8 cellular contexts compared by ENCODE assay signal in genomic region chr4:140150636-140150885, GRCh38. TPM values are rescaled to one million over a fixed set of nuclear protein-coding genes. Genes with fewer than 3 reads are reported as not detected.
DNase-seq lines count a peak whose midpoint lies in the region; ATAC-seq and TF ChIP-seq lines count a peak whose summit lies in the region.

No MANE protein-coding gene starts in this region.

- POLR2A ChIA-PET in Caco-2 (lab: Charles Lee): interaction anchor here (0.7 to 2.4 kb wide), 5 partner anchors 13 to 223 kb away, joined by 6 to 26 read pairs (median 7); partner anchors contain the start of gene SCOC
- POLR2A ChIA-PET in MCF 10A (lab: Yijun Ruan, JAX): interaction anchor here (0.6 to 5.1 kb wide), 37 partner anchors 9 to 1066 kb away, joined by 3 to 82 read pairs (median 5); partner anchors contain the start of genes MGST2, SCOC and SETD7

- H3K4me3 ChIP-seq in Caco-2 (ENCODE audit: low read depth, low read length) (peak overlapping the region; percentile 91), NB4 (ENCODE audit: low read depth, low read length) (peak overlapping the region; percentile 77), lung (peak overlapping the region; percentile 51), thoracic aorta (peak overlapping the region; percentile 89)

- TF ChIP-seq CTCF in Caco-2 (IDR thresholded peaks at IDR 0.05; ENCODE audit: insufficient read depth in 1 of 2, low read depth in 1 of 2, low read length in 1 of 2, severe bottlenecking in 1 of 2, unreplicated experiment in 1 of 2) (no peak), NB4 (IDR thresholded peaks at IDR 0.05; ENCODE audit: low read depth, low read length) (no peak), MCF 10A (IDR thresholded peaks at IDR 0.05; ENCODE audit: unreplicated experiment) (no peak), lung (IDR thresholded peaks at IDR 0.05; ENCODE audit: control extremely low read depth, extremely low read depth) (no peak), thoracic aorta (IDR thresholded peaks at IDR 0.05) (no peak)

- H3K9me3 Mint-ChIP-seq in Caco-2 (ENCODE audit: unreplicated experiment) (no peaks in the 10 kb centered on the region), MCF 10A (ENCODE audit: unreplicated experiment) (no peaks in the 10 kb centered on the region)

- no peaks in the 10 kb centered on the region for H3K27me3 ChIP-seq in Caco-2 (replicated peaks; ENCODE audit: control insufficient read depth, insufficient read depth, low read length)
- no peaks in the 10 kb centered on the region for H3K27me3 ChIP-seq in lung (ENCODE audit: control insufficient read depth, insufficient read depth)
- H3K27me3 ChIP-seq in thoracic aorta (replicated peaks; ENCODE audit: insufficient read depth): no peaks in the 10 kb centered on the region

- H3K9me3 ChIP-seq in Caco-2 (no peaks in the 10 kb centered on the region), lung (ENCODE audit: control insufficient read depth in 2 of 2, insufficient read depth in 1 of 2, low read length in 1 of 2) (no peaks in the 10 kb centered on the region), thoracic aorta (no peaks in the 10 kb centered on the region)

- H3K36me3 Mint-ChIP-seq in Caco-2 (ENCODE audit: insufficient read depth, unreplicated experiment): peaks cover 28% of the 10 kb centered on the region
- no peaks in the 10 kb centered on the region for H3K36me3 Mint-ChIP-seq in MCF 10A (ENCODE audit: insufficient read depth, unreplicated experiment)

- H3K27ac Mint-ChIP-seq in Caco-2 (ENCODE audit: unreplicated experiment): peak overlapping the region; percentile 97
- peak overlapping the region; percentile 86 for H3K27ac Mint-ChIP-seq in MCF 10A (ENCODE audit: low read depth, unreplicated experiment)

- CTCF ChIA-PET in Caco-2 (lab: Charles Lee): interaction anchor here (0.7 to 2.0 kb wide), 4 partner anchors 40 to 113 kb away, joined by 3 to 6 read pairs (median 5); no protein-coding TSS in a partner anchor
- CTCF ChIA-PET in MCF 10A (lab: Yijun Ruan, JAX): interaction anchor here (0.6 to 1.8 kb wide), 10 partner anchors 91 to 493 kb away, joined by 3 to 5 read pairs (median 4); no protein-coding TSS in a partner anchor

- H3K4me1 Mint-ChIP-seq in Caco-2 (ENCODE audit: low read depth, unreplicated experiment) (peaks cover 11% of the 10 kb centered on the region), MCF 10A (ENCODE audit: insufficient read depth, unreplicated experiment) (no peaks in the 10 kb centered on the region)

- H3K4me3 Mint-ChIP-seq in Caco-2 (ENCODE audit: unreplicated experiment) (peak overlapping the region; percentile 97), MCF 10A (ENCODE audit: unreplicated experiment) (peak overlapping the region; percentile 95)

- intact Hi-C loops in Caco-2 (cut with micrococcal nuclease; ENCODE audit: unreplicated experiment) (loop anchor here (1.0 to 5.0 kb wide), 6 partner anchors 66 to 483 kb away; partner anchors contain the start of gene MGST2), MCF 10A (cut with micrococcal nuclease) (loop anchor here (1.0 to 5.0 kb wide), 6 partner anchors 53 to 548 kb away; no protein-coding TSS in a partner anchor)

- no peaks in the 10 kb centered on the region for H3K27me3 Mint-ChIP-seq in Caco-2 (ENCODE audit: insufficient read depth, unreplicated experiment)
- no peaks in the 10 kb centered on the region for H3K27me3 Mint-ChIP-seq in MCF 10A (ENCODE audit: insufficient read depth, unreplicated experiment)

- H3K36me3 ChIP-seq in Caco-2 (ENCODE audit: control insufficient read depth, insufficient read depth, low read length) (no peaks in the 10 kb centered on the region), lung (ENCODE audit: control insufficient read depth in 2 of 2, insufficient read depth in 2 of 2, low read length in 2 of 2) (no peaks in the 10 kb centered on the region), thoracic aorta (no peaks in the 10 kb centered on the region)

- H3K27ac ChIP-seq in lung (ENCODE audit: low read depth in 1 of 2, low read length in 1 of 2) (peak overlapping the region; percentile 95 to 98), thoracic aorta (peak overlapping the region; percentile 93 to 94)

- BruUV-seq in Caco-2 (replicated peaks; lab: Mats Ljungman, UMichigan) (no TSS peak), MCF 10A (replicated peaks; lab: Mats Ljungman, UMichigan) (no TSS peak)

- peak; percentile 32 for ATAC-seq in lung (ENCODE audit: insufficient read depth, low FRiP score)
- ATAC-seq in thoracic aorta (ENCODE audit: insufficient number of reproducible peaks, low FRiP score, low read depth): no peak
- ATAC-seq in HG02970 (IDR thresholded peaks at IDR 0.05; ENCODE audit: low FRiP score, unreplicated experiment): no peak
- no peak for ATAC-seq in HG03354 (IDR thresholded peaks at IDR 0.05; ENCODE audit: poor library complexity, severe bottlenecking, unreplicated experiment)

- peak; percentile 14 for TF ChIP-seq POLR2A in NB4 (IDR thresholded peaks at IDR 0.05; ENCODE audit: extremely low read depth, insufficient read length)

- DNase-seq in Caco-2: peak in 1 of 2 experiments; percentile 93
- no peak for DNase-seq in NB4 (ENCODE audit: low read depth)
- DNase-seq in MCF 10A (ENCODE audit: unreplicated experiment): no peak
- peak; percentile 89 for DNase-seq in lung (ENCODE audit: low spot score)
- DNase-seq in thoracic aorta (ENCODE audit: low spot score): no peak
- no peak for DNase-seq in Ammon's horn (ENCODE audit: low spot score)

- WGBS in lung, 2 donors: 0 to 1% methylated on average over 13 of the region's 13 CpGs

- H3K4me1 ChIP-seq in Caco-2 (peaks cover 15% of the 10 kb centered on the region; the same call in 1 of the 2 replicates), lung (ENCODE audit: control insufficient read depth in 2 of 2, insufficient read depth in 2 of 2, low read length in 2 of 2) (no peaks in the 10 kb centered on the region), thoracic aorta (ENCODE audit: control insufficient read depth in 1 of 2, low read depth in 2 of 2) (peaks cover 0 to 4% of the 10 kb centered on the region in 2 donors)

RNA-seq across cellular contexts. Expression of gene MAML3, which starts 3.4 kb away (rescaled TPM):
- total RNA-seq in Caco-2 (2022) (12.1 TPM in 2 replicates), MCF 10A (2022) (0.89 and 1.7 TPM in 2 replicates), lung (10 to 100 TPM; 12.8 to 16.4 TPM), thoracic aorta (10 to 100 TPM in 1 of 2 donors, 1 to 10 TPM in 1; 7.3 to 14.1 TPM)
- 1 to 10 TPM; 3.0 to 4.1 TPM for polyA plus RNA-seq in lung
